In the genomic region with DNA sequence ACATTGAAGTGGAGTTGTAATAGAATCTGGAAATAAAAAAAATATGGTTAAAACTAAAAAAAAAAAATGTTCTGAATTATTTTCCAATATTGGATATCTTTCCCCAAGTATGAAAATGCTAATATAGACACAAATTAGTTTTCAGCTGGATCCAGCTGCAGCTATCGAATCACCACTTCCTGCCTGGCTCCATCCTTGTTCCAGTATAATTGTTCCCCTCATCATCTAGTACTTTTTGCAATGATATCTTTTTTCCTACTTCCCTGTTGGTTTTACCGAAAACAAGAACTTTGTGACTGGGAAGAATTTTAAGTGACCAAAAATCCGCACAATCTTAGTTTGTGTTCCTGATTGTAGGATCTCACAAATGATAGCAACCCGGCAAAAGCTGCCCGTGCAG, we compare ENCODE assay signal across 31 cellular contexts. TPM values are rescaled to one million over a fixed set of nuclear protein-coding genes. Genes with fewer than 3 reads are reported as not detected.
"Had no signal": no experiment of that assay in that cellular context is flagged by ENCODE, and none has a peak within 500 bp of the region (broad histone marks: within the 10 kb centered on the region; RNA-seq: fewer than 3 reads in every experiment).

No MANE protein-coding gene starts in this region.

- H3K27me3 ChIP-seq: stomach, suprapubic skin, testis, thyroid gland, tibial nerve, transverse colon, upper lobe of left lung, upper lobe of right lung, uterus, vagina had no signal

- H3K4me1 ChIP-seq: stomach, suprapubic skin, testis, thyroid gland, tibial artery, tibial nerve, transverse colon, upper lobe of left lung, upper lobe of right lung, uterus, vagina had no signal

- ATAC-seq: stimulated activated effector memory CD8-positive, alpha-beta T cell treated with anti-CD3 and anti-CD28 coated beads, Interleukin-12 subunit alpha, Interleukin-12 subunit beta, amount 100 ng/mL, for 72 hours; stimulated activated memory B cell treated with anti-CD40 and anti-IgM and Interleukin-4, amounts not matched to agents 10 μg/mL and 1 μg/mL and 100 μg/mL, for 72 hours; stimulated activated naive B cell treated with anti-CD40 and anti-IgM and Interleukin-4, amounts not matched to agents 10 μg/mL and 1 μg/mL and 100 μg/mL, for 72 hours; stimulated activated naive CD8-positive, alpha-beta T cell treated with anti-CD3 and anti-CD28 coated beads, Interleukin-15, amount 100 ng/mL, for 72 hours; stimulated activated naive CD8-positive, alpha-beta T cell treated with anti-CD3 and anti-CD28 coated beads, Interleukin-15, Interleukin-2, amounts not matched to agents 100 U/mL and 50 U/mL, for 24 hours; upper lobe of right lung had no signal

- DNase-seq: stimulated activated CD4-positive, alpha-beta T cell treated with anti-CD3 and anti-CD28 coated beads, Interleukin-2, amount 100 ng/mL, for 48 hours; stimulated activated CD4-positive, alpha-beta T cell treated with anti-CD3 and anti-CD28 coated beads, Interleukin-4, amount 100 ng/mL, for 1 hour; stimulated activated CD4-positive, alpha-beta T cell treated with anti-CD3 and anti-CD28 coated beads, Interleukin-4, amount 100 ng/mL, for 24 hours; stimulated activated CD4-positive, alpha-beta T cell treated with anti-CD3 and anti-CD28 coated beads, Interleukin-4, amount 100 ng/mL, for 4 hours; stimulated activated naive B cell treated with anti-CD40 and anti-IgM and Interleukin-4, amounts not matched to agents 10 μg/mL and 1 μg/mL and 100 μg/mL, for 72 hours; stimulated activated naive CD4-positive, alpha-beta T cell; stimulated activated naive CD4-positive, alpha-beta T cell treated with Interleukin-2 at 50 U/mL for 16 hours; stimulated activated naive CD8-positive, alpha-beta T cell treated with anti-CD3 and anti-CD28 coated beads, Interleukin-15, amount 100 ng/mL, for 72 hours; stimulated activated naive CD8-positive, alpha-beta T cell treated with anti-CD3 and anti-CD28 coated beads, Interleukin-15, Interleukin-2, amounts not matched to agents 100 U/mL and 50 U/mL, for 24 hours; stomach; substantia nigra; testis; thyroid gland; tibial artery; transverse colon; trophoblast cell; upper lobe of left lung; upper lobe of right lung; uterus had no signal

- H3K27ac ChIP-seq: stomach, suprapubic skin, testis, thoracic aorta, thyroid gland, tibial artery, tibial nerve, transverse colon, upper lobe of left lung, upper lobe of right lung, uterus, vagina had no signal

- FAIRE-seq: urothelium cell line had no signal

- H3K4me3 ChIP-seq: stomach, suprapubic skin, testis, thoracic aorta, thyroid gland, tibial artery, tibial nerve, transverse colon, upper lobe of left lung, upper lobe of right lung, uterus, vagina had no signal

- H3K36me3 ChIP-seq: stomach, suprapubic skin, thoracic aorta, thyroid gland, tibial artery, tibial nerve, transverse colon, upper lobe of left lung, upper lobe of right lung, uterus, vagina had no signal

- H3K9me3 ChIP-seq: stomach, suprapubic skin, testis, thoracic aorta, thyroid gland, tibial artery, tibial nerve, transverse colon, upper lobe of left lung, upper lobe of right lung, uterus, vagina had no signal

RNA-seq across cellular contexts. Expression of a gene that starts 9.4 kb away (rescaled TPM):
- total RNA-seq: subcutaneous adipose tissue, suprapubic skin, temporal lobe, testis, thoracic aorta, thyroid gland, tibial nerve, transverse colon, upper lobe of left lung, upper lobe of right lung, ureter, urinary bladder, uterus, vagina had no signal
- polyA plus RNA-seq: stomach, urinary bladder had no signal

RNA-seq across cellular contexts. Expression of a gene that starts 17.4 kb away (rescaled TPM):
- total RNA-seq: stomach, subcutaneous adipose tissue, suprapubic skin, temporal lobe, testis, thoracic aorta, thyroid gland, tibial nerve, transverse colon, upper lobe of left lung, upper lobe of right lung, ureter, urinary bladder, uterus, vagina had no signal
- polyA plus RNA-seq: stomach, thymus, urinary bladder had no signal

RNA-seq across cellular contexts. Expression of a gene that starts 47.6 kb away (rescaled TPM):
- total RNA-seq: stomach, subcutaneous adipose tissue, suprapubic skin, temporal lobe, thoracic aorta, thyroid gland, tibial nerve, transverse colon, upper lobe of left lung, upper lobe of right lung, ureter, urinary bladder, uterus, vagina had no signal
- polyA plus RNA-seq: stomach, urinary bladder had no signal
